In genomic region chr1:184970691-184971161, GRCh38 we compare ENCODE assay signal across 13 cellular contexts. TPM values are rescaled to one million over a fixed set of nuclear protein-coding genes. Genes with fewer than 3 reads are reported as not detected.
DNase-seq lines count a peak whose midpoint lies in the region; ATAC-seq and TF ChIP-seq lines count a peak whose summit lies in the region.
"Had no signal": no experiment of that assay in that cellular context is flagged by ENCODE, and none has a peak within 500 bp of the region (broad histone marks: within the 10 kb centered on the region; RNA-seq: fewer than 3 reads in every experiment).

No MANE protein-coding gene starts in this region.

- CTCF ChIA-PET in activated naive CD4-positive, alpha-beta T cell treated with anti-CD3 and anti-CD28 coated beads for 36 hours (lab: Charles Lee): interaction anchor here (1.3 to 2.1 kb wide), 2 partner anchors 9 to 165 kb away, joined by 8 to 15 read pairs; no protein-coding TSS in a partner anchor
- CTCF ChIA-PET in T-cell (lab: Charles Lee): interaction anchor here (0.5 to 2.8 kb wide), 8 partner anchors 8 to 220 kb away, joined by 3 to 12 read pairs (median 3); no protein-coding TSS in a partner anchor

- peaks cover 15% of the 10 kb centered on the region for H3K27me3 Mint-ChIP-seq in activated naive CD4-positive, alpha-beta T cell treated with anti-CD3 and anti-CD28 coated beads for 36 hours (ENCODE audit: low read depth)
- peaks cover 2 to 4% of the 10 kb centered on the region in 2 donors for H3K27me3 Mint-ChIP-seq in T-cell

- DNase-seq in activated naive CD4-positive, alpha-beta T cell treated with anti-CD3 and anti-CD28 coated beads for 36 hours: peak; percentile 46
- DNase-seq in activated naive CD4-positive, alpha-beta T cell treated with anti-CD3 and anti-CD28 coated beads, Interleukin-2, amount 50 U/mL, for 16 hours: no peak
- DNase-seq in T-cell (no peak), epithelial cell of prostate (ENCODE audit: low read depth, low spot score) (no peak), thoracic aorta (ENCODE audit: low spot score) (no peak), cortex of kidney (lab: John Stamatoyannopoulos, UW) (no peak), mesenteric fat pad (ENCODE audit: low spot score) (no peak), occipital lobe (lab: John Stamatoyannopoulos, UW) (no peak)
- DNase-seq: effector CD4-positive, alpha-beta T cell; kidney; stimulated activated CD4-positive, alpha-beta T cell treated with anti-CD3 and anti-CD28 coated beads, Interleukin-4, amount 100 ng/mL, for 4 hours had no signal

- H3K27me3 ChIP-seq in thoracic aorta (replicated peaks; ENCODE audit: insufficient read depth): no peaks in the 10 kb centered on the region
- H3K27me3 ChIP-seq: neutrophil had no signal

- H3K4me3 Mint-ChIP-seq in activated naive CD4-positive, alpha-beta T cell treated with anti-CD3 and anti-CD28 coated beads for 36 hours: no peak overlapping the region
- peak overlapping the region in 2 of 3 donors; percentile 26 to 29 for H3K4me3 Mint-ChIP-seq in T-cell

- no peak overlapping the region for H3K27ac Mint-ChIP-seq in activated naive CD4-positive, alpha-beta T cell treated with anti-CD3 and anti-CD28 coated beads for 36 hours
- H3K27ac Mint-ChIP-seq in T-cell: peak overlapping the region; percentile 50 to 68

- no peak for ATAC-seq in T-cell (replicated peaks in 1 of 4)
- ATAC-seq in thoracic aorta (ENCODE audit: insufficient number of reproducible peaks, low FRiP score, low read depth): no peak

- peak overlapping the region; percentile 86 for H3K4me3 ChIP-seq in thoracic aorta
- H3K4me3 ChIP-seq: BLaER1 had no signal

- intact Hi-C loops in activated naive CD4-positive, alpha-beta T cell treated with anti-CD3 and anti-CD28 coated beads for 36 hours (cut with micrococcal nuclease): loop anchor here (5.0 to 10.0 kb wide), 7 partner anchors 476 to 1333 kb away; partner anchors contain the start of genes ARPC5 and TSEN15

- no peaks in the 10 kb centered on the region for H3K9me3 ChIP-seq in thoracic aorta
- H3K9me3 ChIP-seq: BLaER1, neutrophil had no signal

- H3K27ac ChIP-seq in epithelial cell of prostate (peak overlapping the region; percentile 86), thoracic aorta (peak overlapping the region; percentile 90 to 96)
- H3K27ac ChIP-seq: BLaER1, neutrophil had no signal

- H3K4me1 Mint-ChIP-seq in activated naive CD4-positive, alpha-beta T cell treated with anti-CD3 and anti-CD28 coated beads for 36 hours (ENCODE audit: low read depth): peaks cover 40% of the 10 kb centered on the region
- H3K4me1 Mint-ChIP-seq in T-cell: peaks cover 21 to 67% (median 65%) of the 10 kb centered on the region in 3 donors

- POLR2A ChIA-PET in T-cell (lab: Charles Lee): interaction anchor here (0.5 to 2.4 kb wide), 12 partner anchors 8 to 346 kb away, joined by 3 to 14 read pairs (median 4); partner anchors contain the start of gene IVNS1ABP (in 1 of the 2)

- no peaks in the 10 kb centered on the region for H3K36me3 ChIP-seq in thoracic aorta
- H3K36me3 ChIP-seq: BLaER1 had no signal

- TF ChIP-seq CTCF in thoracic aorta (IDR thresholded peaks at IDR 0.05): no peak

- no peaks in the 10 kb centered on the region for H3K9me3 Mint-ChIP-seq in activated naive CD4-positive, alpha-beta T cell treated with anti-CD3 and anti-CD28 coated beads for 36 hours
- H3K9me3 Mint-ChIP-seq in T-cell: no peaks in the 10 kb centered on the region

- H3K4me1 ChIP-seq in thoracic aorta (ENCODE audit: control insufficient read depth in 1 of 2, low read depth in 2 of 2): peaks cover 23 to 63% of the 10 kb centered on the region in 2 donors

- H3K36me3 Mint-ChIP-seq in activated naive CD4-positive, alpha-beta T cell treated with anti-CD3 and anti-CD28 coated beads for 36 hours (ENCODE audit: low read depth): no peaks in the 10 kb centered on the region
- peaks cover 6% of the 10 kb centered on the region for H3K36me3 Mint-ChIP-seq in T-cell

RNA-seq across cellular contexts. Expression of gene NIBAN1, which starts 3.6 kb away (rescaled TPM):
- total RNA-seq in activated naive CD4-positive, alpha-beta T cell treated with anti-CD3 and anti-CD28 coated beads for 36 hours: 1 to 10 TPM; 4.2 to 4.5 TPM
- total RNA-seq in T-cell: 10 to 100 TPM; 19.9 to 53.6 (median 46.0) TPM
- total RNA-seq in thoracic aorta: 100 to 1,000 TPM; 209 to 215 TPM
- total RNA-seq in mesenteric fat pad: 25.9 TPM
- total RNA-seq in occipital lobe: 2.8 TPM
